In genomic region chr19:48632692-48633147, GRCh38 we compare ENCODE assay signal across 9 cellular contexts. TPM values are rescaled to one million over a fixed set of nuclear protein-coding genes. Genes with fewer than 3 reads are reported as not detected.
A peak's percentile ranks its signal among the peaks of the same experiment; 100 is the strongest.
DNase-seq lines count a peak whose midpoint lies in the region; ATAC-seq, FAIRE-seq and TF ChIP-seq lines count a peak whose summit lies in the region.
"Had no signal": no experiment of that assay in that cellular context is flagged by ENCODE, and none has a peak within 500 bp of the region (broad histone marks: within the 10 kb centered on the region; RNA-seq: fewer than 3 reads in every experiment).

No MANE protein-coding gene starts in this region.

- ATAC-seq in left colon, result no peak
- no peak for ATAC-seq in GM18520 (IDR thresholded peaks at IDR 0.05; ENCODE audit: unreplicated experiment)

- H3F3A ChIP-seq in PC-9 (ENCODE audit: insufficient read depth, low read depth), result peaks cover 64% of the 10 kb centered on the region

- no peak for TF ChIP-seq CTCF in PC-9 (conservative IDR thresholded peaks at IDR 0.05)

- BruUV-seq in PC-9 (replicated peaks; lab: Mats Ljungman, UMichigan), result no TSS peak

- intact Hi-C loops in left colon (cut with DNase I, micrococcal nuclease), result no loop called here
- intact Hi-C loops in PC-9 (cut with micrococcal nuclease; ENCODE audit: unreplicated experiment), result no loop called here

- H3K27ac ChIP-seq in rectal smooth muscle tissue (ENCODE audit: low read depth, low read length) (peak overlapping the region; percentile 43), PC-9 (no peak overlapping the region)

- no peaks in the 10 kb centered on the region for H3K9me2 ChIP-seq in PC-9 (ENCODE audit: insufficient read depth)

- no peak for FAIRE-seq in RCC 7860 (lab: Jason Lieb, UNC)

- no peaks in the 10 kb centered on the region for H3K9me3 ChIP-seq in PC-9 (ENCODE audit: insufficient read depth, low read depth)

- H3K4me2 ChIP-seq in PC-9, result no peak overlapping the region

- H3K4me1 ChIP-seq in rectal smooth muscle tissue (ENCODE audit: control insufficient read depth, insufficient read depth, low read length) (peaks cover 38% of the 10 kb centered on the region), PC-9 (replicated peaks; ENCODE audit: insufficient read depth) (peaks cover 30% of the 10 kb centered on the region)

- H2AFZ ChIP-seq in PC-9, result no peak overlapping the region

- H3K4me3 ChIP-seq in rectal smooth muscle tissue (ENCODE audit: low read length) (peak overlapping the region; percentile 24), PC-9 (no peak overlapping the region)

- peaks cover 11% of the 10 kb centered on the region for H3K79me2 ChIP-seq in PC-9 (ENCODE audit: low read depth)

- DNase-seq in ELF-1 (ENCODE audit: low read depth, low spot score), result peak; percentile 39
- DNase-seq in RCC 7860 (ENCODE audit: low spot score), result peak; percentile 64
- DNase-seq in epidermal melanocyte (ENCODE audit: insufficient read length, low spot score), result peak; percentile 2
- no peak for DNase-seq in left colon
- DNase-seq in PC-9, result no peak
- no peak for DNase-seq in AG08395 (ENCODE audit: low spot score)
- DNase-seq: activated gamma-delta T cell had no signal

- H3K27me3 ChIP-seq in rectal smooth muscle tissue (ENCODE audit: control insufficient read depth, insufficient read depth, low read length) (no peaks in the 10 kb centered on the region), PC-9 (ENCODE audit: insufficient read depth, low read depth) (no peaks in the 10 kb centered on the region)

- CTCF ChIA-PET in PC-9 (lab: Charles Lee), result no interaction called here

- peaks cover 16% of the 10 kb centered on the region for H3K36me3 ChIP-seq in rectal smooth muscle tissue (ENCODE audit: control insufficient read depth, insufficient read depth, low read length)
- H3K36me3 ChIP-seq in PC-9 (ENCODE audit: low read depth), result no peaks in the 10 kb centered on the region; the same call in 1 of the 2 replicates

- POLR2A ChIA-PET in PC-9 (lab: Charles Lee; ENCODE audit: unreplicated experiment), result no interaction called here

- no peak overlapping the region for H3K9ac ChIP-seq in rectal smooth muscle tissue (ENCODE audit: low read length)

- no peaks in the 10 kb centered on the region for H4K20me1 ChIP-seq in PC-9 (ENCODE audit: insufficient read depth)

RNA-seq across cellular contexts. Expression of gene DBP, which starts 4.5 kb away (rescaled TPM):
- total RNA-seq in left colon, result 10 to 100 TPM in 1 of 2 donors, 1 to 10 TPM in 1; 6.9 to 14.6 TPM
- 48.2 and 48.6 TPM in 2 replicates for total RNA-seq in PC-9 (2021)

RNA-seq across cellular contexts. Expression of gene CA11, which starts 13.3 kb away (rescaled TPM):
- 1 to 10 TPM; 1.7 to 4.2 TPM for total RNA-seq in left colon
- total RNA-seq in PC-9 (2021), result 11.0 and 12.2 TPM in 2 replicates

RNA-seq across cellular contexts. Expression of gene SPHK2, which starts 13.4 kb away (rescaled TPM):
- total RNA-seq in left colon (10 to 100 TPM; 45.1 to 51.0 TPM), PC-9 (2021) (18.4 and 20.0 TPM in 2 replicates)

RNA-seq across cellular contexts. Expression of gene RPL18, which starts 13.7 kb away (rescaled TPM):
- total RNA-seq in left colon, result 1,000 to 10,000 TPM; 1,328 to 1,333 TPM
- 1,618 and 1,710 TPM in 2 replicates for total RNA-seq in PC-9 (2021)

RNA-seq across cellular contexts. Expression of gene FAM83E, which starts 17.8 kb away (rescaled TPM):
- total RNA-seq in left colon (100 to 1,000 TPM; 180 to 247 TPM), PC-9 (2021) (12.3 and 17.4 TPM in 2 replicates)

Comparison
In these comparisons a context has a peak if more than half of its experiments do, and no peak if none do; other contexts are left out.
1. DNase-seq: peak in ELF-1 (single experiment), RCC 7860 (single experiment) and epidermal melanocyte (single experiment); none in left colon (0 of 2), PC-9 (0 of 2) and AG08395 (single experiment).